ENCODE assay signal across 11 cellular contexts in the genomic region with DNA sequence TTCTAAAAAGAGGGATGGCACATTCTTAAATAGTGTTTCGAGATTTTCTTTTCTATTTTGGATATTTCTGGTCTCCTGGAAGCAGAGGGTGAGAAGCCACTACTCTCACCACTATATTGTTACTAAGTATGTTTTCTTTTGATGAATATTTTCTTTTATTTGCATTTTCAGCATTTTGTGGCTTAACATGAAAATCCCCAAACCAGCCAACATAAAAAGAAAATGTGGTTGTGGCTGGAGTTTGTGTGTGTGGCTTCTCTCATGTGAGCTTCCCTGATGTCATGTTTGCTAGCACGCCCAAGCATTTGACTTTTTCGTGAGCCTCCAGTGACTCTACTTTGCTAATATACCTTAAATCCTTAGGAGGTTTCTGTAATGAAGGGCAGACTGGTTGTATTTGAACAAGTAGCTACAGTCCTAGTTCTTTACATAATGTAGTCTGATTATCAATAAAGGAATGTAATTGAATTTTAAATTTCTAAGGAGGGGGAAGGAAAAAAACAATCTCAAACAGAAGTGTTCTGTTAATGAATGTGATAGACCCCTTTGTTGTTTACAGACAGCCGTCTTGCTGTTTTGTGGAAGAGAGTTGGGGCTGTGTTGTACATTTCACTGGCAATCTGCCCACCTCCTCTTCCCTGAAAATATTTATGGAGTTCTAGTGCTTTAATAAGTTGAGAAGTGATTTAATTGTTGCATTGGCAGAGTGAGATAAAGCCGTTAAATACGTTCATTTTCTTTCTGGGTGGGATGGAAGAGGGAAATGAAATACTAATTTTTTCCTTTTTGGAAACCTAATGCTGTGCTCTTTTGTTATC.
DNase-seq lines count a peak whose midpoint lies in the region; ATAC-seq and TF ChIP-seq lines count a peak whose summit lies in the region.
"Had no signal": no experiment of that assay in that cellular context is flagged by ENCODE, and none has a peak within 500 bp of the region (broad histone marks: within the 10 kb centered on the region; RNA-seq: fewer than 3 reads in every experiment).

No MANE protein-coding gene starts in this region.

- peaks cover 10% of the 10 kb centered on the region for H3K9me3 Mint-ChIP-seq in WTC11
- H3K9me3 Mint-ChIP-seq: activated T-helper 2 cell treated with anti-CD3 and anti-CD28 coated beads, Interferon-gamma antibody, Interleukin-2, Interleukin-4, amounts not matched to agents 10 μg/mL and 5 μg/mL and 100 μg/mL, durations not matched to agents 14 hours and 24 hours and 36 hours had no signal

- POLR2A ChIA-PET in WTC11 (lab: Charles Lee), result no interaction called here

- no peak overlapping the region for H3K4me3 ChIP-seq in GM06990 (replicated peaks; ENCODE audit: low read depth, low read length)

- peaks cover 11% of the 10 kb centered on the region for H3K4me1 Mint-ChIP-seq in WTC11

- TF ChIP-seq CTCF in GM06990 (IDR thresholded peaks at IDR 0.05; ENCODE audit: insufficient read depth, low read length, poor library complexity, severe bottlenecking) (no peak), WTC11 (IDR thresholded peaks at IDR 0.05) (no peak)

- H3K27me3 ChIP-seq in GM06990 (replicated peaks; ENCODE audit: control insufficient read depth, insufficient read depth, low read length), result no peaks in the 10 kb centered on the region

- ATAC-seq in GM18907 (IDR thresholded peaks at IDR 0.05; ENCODE audit: unreplicated experiment) (peak; percentile 80), HG02840 (IDR thresholded peaks at IDR 0.05; ENCODE audit: low FRiP score, unreplicated experiment) (peak; percentile 70), WTC11 (0 out of 2 replicates have a peak, but pooled peaks have one; percentile 19), HG02970 (IDR thresholded peaks at IDR 0.05; ENCODE audit: low FRiP score, unreplicated experiment) (no peak)

- CTCF ChIA-PET in WTC11 (lab: Charles Lee), result interaction anchor here (2.9 kb wide), 1 partner anchor 21 kb away, joined by 14 read pairs; no protein-coding TSS in a partner anchor

- H3K27ac Mint-ChIP-seq in WTC11, result no peak overlapping the region
- H3K27ac Mint-ChIP-seq: activated T-helper 2 cell treated with anti-CD3 and anti-CD28 coated beads, Interferon-gamma antibody, Interleukin-2, Interleukin-4, amounts not matched to agents 10 μg/mL and 5 μg/mL and 100 μg/mL, durations not matched to agents 14 hours and 24 hours and 36 hours had no signal

- H3K36me3 ChIP-seq in GM06990 (ENCODE audit: control insufficient read depth, insufficient read depth, low read length), result peaks cover 7% of the 10 kb centered on the region; the same call in 1 of the 2 replicates

- H3K4me3 Mint-ChIP-seq in WTC11, result no peak overlapping the region

- peaks cover 10% of the 10 kb centered on the region for H3K36me3 Mint-ChIP-seq in WTC11

- no peaks in the 10 kb centered on the region for H3K27me3 Mint-ChIP-seq in WTC11 (ENCODE audit: low read depth)

- DNase-seq in GM06990 (ENCODE audit: extremely low read depth, insufficient read length) (peak; percentile 22), WTC11 (ENCODE audit: low spot score) (no peak), iPS-NIHi11 (ENCODE audit: low spot score) (no peak), globus pallidus (ENCODE audit: low spot score) (no peak), LoVo (ENCODE audit: low spot score) (no peak)
- DNase-seq: nucleus accumbens, SHP77 had no signal

TF ChIP-seq in WTC11, 78 proteins besides CTCF, POLR2A, EP300 and RAD21 (continues in another document):
- TF ChIP-seq AFF4 (CRISPR knock-in tag; IDR thresholded peaks at IDR 0.05; ENCODE audit: borderline replicate concordance) (no peak), EMX1 (CRISPR knock-in tag; IDR thresholded peaks at IDR 0.05) (no peak), ELF4 (CRISPR knock-in tag; IDR thresholded peaks at IDR 0.05; ENCODE audit: low read depth) (no peak), KAT7 (CRISPR knock-in tag; IDR thresholded peaks at IDR 0.05; ENCODE audit: borderline replicate concordance) (no peak), NR1H2 (CRISPR knock-in tag; IDR thresholded peaks at IDR 0.05) (no peak), TEAD1 (CRISPR knock-in tag; IDR thresholded peaks at IDR 0.05) (no peak), TEAD4 (CRISPR knock-in tag; IDR thresholded peaks at IDR 0.05) (no peak), E2F1 (CRISPR knock-in tag; IDR thresholded peaks at IDR 0.05) (no peak), ZSCAN18 (CRISPR knock-in tag; IDR thresholded peaks at IDR 0.05) (no peak), MXD4 (CRISPR knock-in tag; IDR thresholded peaks at IDR 0.05; ENCODE audit: borderline replicate concordance) (no peak), SP1 (CRISPR knock-in tag; conservative IDR thresholded peaks at IDR 0.05) (no peak), TP53 (CRISPR knock-in tag; IDR thresholded peaks at IDR 0.05) (no peak), JUN (CRISPR knock-in tag; IDR thresholded peaks at IDR 0.05) (no peak), FOXK1 (CRISPR knock-in tag; IDR thresholded peaks at IDR 0.05) (no peak)
- TF ChIP-seq, protein P1, sequence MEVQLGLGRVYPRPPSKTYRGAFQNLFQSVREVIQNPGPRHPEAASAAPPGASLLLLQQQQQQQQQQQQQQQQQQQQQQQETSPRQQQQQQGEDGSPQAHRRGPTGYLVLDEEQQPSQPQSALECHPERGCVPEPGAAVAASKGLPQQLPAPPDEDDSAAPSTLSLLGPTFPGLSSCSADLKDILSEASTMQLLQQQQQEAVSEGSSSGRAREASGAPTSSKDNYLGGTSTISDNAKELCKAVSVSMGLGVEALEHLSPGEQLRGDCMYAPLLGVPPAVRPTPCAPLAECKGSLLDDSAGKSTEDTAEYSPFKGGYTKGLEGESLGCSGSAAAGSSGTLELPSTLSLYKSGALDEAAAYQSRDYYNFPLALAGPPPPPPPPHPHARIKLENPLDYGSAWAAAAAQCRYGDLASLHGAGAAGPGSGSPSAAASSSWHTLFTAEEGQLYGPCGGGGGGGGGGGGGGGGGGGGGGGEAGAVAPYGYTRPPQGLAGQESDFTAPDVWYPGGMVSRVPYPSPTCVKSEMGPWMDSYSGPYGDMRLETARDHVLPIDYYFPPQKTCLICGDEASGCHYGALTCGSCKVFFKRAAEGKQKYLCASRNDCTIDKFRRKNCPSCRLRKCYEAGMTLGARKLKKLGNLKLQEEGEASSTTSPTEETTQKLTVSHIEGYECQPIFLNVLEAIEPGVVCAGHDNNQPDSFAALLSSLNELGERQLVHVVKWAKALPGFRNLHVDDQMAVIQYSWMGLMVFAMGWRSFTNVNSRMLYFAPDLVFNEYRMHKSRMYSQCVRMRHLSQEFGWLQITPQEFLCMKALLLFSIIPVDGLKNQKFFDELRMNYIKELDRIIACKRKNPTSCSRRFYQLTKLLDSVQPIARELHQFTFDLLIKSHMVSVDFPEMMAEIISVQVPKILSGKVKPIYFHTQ (CRISPR knock-in tag; IDR thresholded peaks at IDR 0.05), result no peak
